6 cellular contexts compared by ENCODE assay signal in the genomic region with DNA sequence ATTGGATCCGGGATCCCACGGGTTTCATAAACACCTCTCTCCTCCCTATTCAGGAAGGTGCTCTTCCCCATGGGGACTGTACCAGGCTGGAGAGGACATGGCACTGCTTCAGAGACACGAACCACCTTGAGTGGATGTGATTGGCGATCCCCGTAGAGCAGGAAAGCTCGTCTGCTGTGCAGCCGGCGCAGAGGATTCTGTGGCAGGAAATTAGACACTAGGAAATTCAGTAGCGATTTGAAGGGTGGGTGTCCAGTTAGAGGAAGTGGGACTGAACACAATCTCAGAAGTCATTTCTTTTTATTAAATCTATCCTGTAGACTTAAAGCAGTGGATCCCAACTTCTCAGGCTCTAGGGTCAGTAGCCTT. TPM values are rescaled to one million over a fixed set of nuclear protein-coding genes. Genes with fewer than 3 reads are reported as not detected.
DNase-seq lines count a peak whose midpoint lies in the region; TF ChIP-seq lines count a peak whose summit lies in the region.

No MANE protein-coding gene starts in this region.

- peaks cover 17% of the 10 kb centered on the region for H3K4me1 ChIP-seq in cardiac muscle cell (ENCODE audit: low read depth)
- H3K4me1 ChIP-seq in iPS-20b (ENCODE audit: insufficient read depth, low read length): peaks cover 10% of the 10 kb centered on the region; the same call in 1 of the 2 replicates

- H3K9me3 ChIP-seq in cardiac muscle cell (ENCODE audit: low read depth) (no peaks in the 10 kb centered on the region), iPS-20b (ENCODE audit: insufficient read depth, low read depth, low read length) (no peaks in the 10 kb centered on the region)

- peak overlapping the region; percentile 96 for H3K27ac ChIP-seq in cardiac muscle cell
- no peak overlapping the region for H3K27ac ChIP-seq in iPS-20b (ENCODE audit: low read length)

- peak overlapping the region; percentile 95; the same call in 1 of the 2 replicates for H3K9ac ChIP-seq in iPS-20b (ENCODE audit: low read depth, low read length)

- intact Hi-C loops in cardiac septum (cut with DNase I) (loop anchor here (5.0 kb wide), 1 partner anchor 75 kb away; no protein-coding TSS in a partner anchor), posterior vena cava (cut with DNase I) (no loop called here)

- H3K36me3 ChIP-seq in cardiac muscle cell (peaks cover 12% of the 10 kb centered on the region), iPS-20b (ENCODE audit: insufficient read depth, low read depth, low read length) (peaks cover 14% of the 10 kb centered on the region)

- H3K4me3 ChIP-seq in cardiac muscle cell (peak overlapping the region; percentile 90), iPS-20b (ENCODE audit: low read length) (peak overlapping the region; percentile 97)

- TF ChIP-seq CTCF in cardiac muscle cell (IDR thresholded peaks at IDR 0.05; ENCODE audit: low read depth, low read length): no peak

- H3K27me3 ChIP-seq in cardiac muscle cell: no peaks in the 10 kb centered on the region
- peaks cover 14% of the 10 kb centered on the region for H3K27me3 ChIP-seq in iPS-20b (ENCODE audit: insufficient read depth, low read length)

- DNase-seq in cardiac muscle cell (ENCODE audit: low read depth in 1 of 2, low spot score in 1 of 2) (no peak), cardiac septum (ENCODE audit: low spot score) (no peak), SW480 (ENCODE audit: low spot score) (peak; percentile 46), DMS53 (lab: John Stamatoyannopoulos, UW) (no peak), posterior vena cava (ENCODE audit: low spot score) (no peak)

RNA-seq across cellular contexts. Expression of a gene that starts 0.8 kb away (rescaled TPM):
- total RNA-seq in cardiac muscle cell (3.7 and 8.5 TPM in 2 replicates), cardiac septum (3.5 TPM), posterior vena cava (1 to 10 TPM; 8.1 to 8.4 TPM)
- 4.2 and 7.1 TPM in 2 replicates for polyA plus RNA-seq in cardiac muscle cell

RNA-seq across cellular contexts. Expression of a gene that starts 45.0 kb away (rescaled TPM):
- total RNA-seq in cardiac muscle cell: 29.4 and 39.6 TPM in 2 replicates
- 25.8 and 32.8 TPM in 2 replicates for polyA plus RNA-seq in cardiac muscle cell
- 123 TPM for total RNA-seq in cardiac septum
- 1 to 10 TPM in 1 of 2 donors, under 1 TPM in 1; 0.29 to 1.2 TPM for total RNA-seq in posterior vena cava

RNA-seq across cellular contexts. Expression of a gene that starts 46.5 kb away (rescaled TPM):
- 4.7 and 6.8 TPM in 2 replicates for total RNA-seq in cardiac muscle cell
- polyA plus RNA-seq in cardiac muscle cell: 8.1 and 10.9 TPM in 2 replicates
- total RNA-seq in cardiac septum: 3.8 TPM
- 1 to 10 TPM; 4.5 to 4.7 TPM for total RNA-seq in posterior vena cava

RNA-seq across cellular contexts. Expression of a gene that starts 56.4 kb away (rescaled TPM):
- not detected in 2 replicates for total RNA-seq in cardiac muscle cell
- polyA plus RNA-seq in cardiac muscle cell: not detected in 2 replicates
- total RNA-seq in cardiac septum: not detected
- not detected for total RNA-seq in posterior vena cava

RNA-seq across cellular contexts. Expression of a gene that starts 57.3 kb away (rescaled TPM):
- total RNA-seq in cardiac muscle cell: 34.5 and 47.8 TPM in 2 replicates
- polyA plus RNA-seq in cardiac muscle cell: 43.6 and 58.0 TPM in 2 replicates
- 23.2 TPM for total RNA-seq in cardiac septum
- total RNA-seq in posterior vena cava: 10 to 100 TPM; 14.9 to 17.6 TPM

Comparison
In these comparisons a context has a peak if more than half of its experiments do, and no peak if none do; other contexts are left out.
1. RNA of a gene that starts 45.0 kb away (total RNA-seq): 123 TPM in cardiac septum (single experiment) and 29.4 to 39.6 TPM in cardiac muscle cell; 0.29 to 1.2 TPM in posterior vena cava; every median in the first group is over 10 times any median in the second.